Comparison of ENCODE assay signal across 1 cellular context in the genomic region with DNA sequence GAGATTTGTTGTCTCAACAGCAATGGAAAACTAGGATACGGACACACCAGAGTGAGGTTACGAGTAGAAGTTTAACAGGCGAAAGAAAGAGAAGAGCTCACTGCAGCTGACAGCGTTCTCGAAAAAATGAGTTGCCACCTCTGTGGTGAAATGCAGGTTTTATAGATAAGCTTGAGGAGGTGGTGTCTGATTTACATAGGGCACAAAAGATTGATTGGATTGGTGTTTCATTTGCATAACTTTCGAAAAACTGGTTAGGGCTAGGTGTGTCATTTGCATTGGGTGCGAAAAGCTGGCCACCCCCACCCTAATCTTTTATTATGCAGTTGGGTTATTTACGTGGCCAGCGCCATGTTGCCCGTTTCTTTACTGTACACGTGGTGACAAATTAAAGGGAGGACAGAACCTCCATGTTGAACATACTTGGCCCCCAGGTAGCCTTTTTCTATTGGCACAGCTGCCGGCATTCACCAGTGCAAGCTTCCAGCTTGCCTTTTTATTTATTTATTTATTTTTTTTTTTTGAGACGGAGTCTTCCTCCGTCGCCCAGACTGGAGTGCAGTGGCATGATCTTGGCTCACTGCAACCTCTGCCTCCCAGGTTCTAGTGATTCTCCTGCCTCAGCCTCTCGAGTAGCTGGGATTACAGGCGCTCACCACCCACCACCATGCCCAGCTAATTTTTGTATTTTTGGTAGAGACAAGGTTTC.
A peak's percentile ranks its signal among the peaks of the same experiment; 100 is the strongest.
TF ChIP-seq lines count a peak whose summit lies in the region.

No MANE protein-coding gene starts in this region.

TF ChIP-seq in K562, 482 proteins besides CTCF, POLR2A, EP300 and RAD21 (continues in another document):
- TF ChIP-seq LEF1 (IDR thresholded peaks at IDR 0.05) (no peak), FIP1L1 (IDR thresholded peaks at IDR 0.05; ENCODE audit: low read depth, low read length, poor library complexity, severe bottlenecking) (no peak), SAP30 (IDR thresholded peaks at IDR 0.05; ENCODE audit: borderline replicate concordance, insufficient read depth, low read depth, low read length, poor library complexity, severe bottlenecking) (no peak), ZNF589 (CRISPR knock-in tag; IDR thresholded peaks at IDR 0.05; ENCODE audit: low read depth) (peak; percentile 69; the same call in 1 of the 2 replicates), KLF10 (CRISPR knock-in tag; IDR thresholded peaks at IDR 0.05) (no peak), TOE1 (IDR thresholded peaks at IDR 0.05; ENCODE audit: borderline replicate concordance) (no peak), TOE1 (CRISPR knock-in tag; IDR thresholded peaks at IDR 0.05; ENCODE audit: borderline replicate concordance, low read depth) (no peak), NFE2 (IDR thresholded peaks at IDR 0.05; ENCODE audit: low read depth) (no peak), ZNF644 (tag; IDR thresholded peaks at IDR 0.05; ENCODE audit: low read depth) (no peak; the same call in none of the 2 replicates), RNF2 (IDR thresholded peaks at IDR 0.05) (0 out of 2 replicates have a peak, but pooled peaks have one; percentile 57), RBM39 (optimal IDR thresholded peaks at IDR 0.05; ENCODE audit: low read depth, low read length) (no peak), ZNF217 (CRISPR knock-in tag; IDR thresholded peaks at IDR 0.05) (no peak), FOXA3 (CRISPR knock-in tag; conservative IDR thresholded peaks at IDR 0.05 in 1 of 2, IDR thresholded peaks at IDR 0.05 in 1 of 2) (no peak), MECOM (CRISPR knock-in tag; IDR thresholded peaks at IDR 0.05) (no peak), STAG1 (CRISPR knock-in tag; IDR thresholded peaks at IDR 0.05; ENCODE audit: borderline replicate concordance) (no peak), MCM3 (IDR thresholded peaks at IDR 0.05) (no peak), ZFP1 (CRISPR knock-in tag; IDR thresholded peaks at IDR 0.05) (no peak), POLR3A (IDR thresholded peaks at IDR 0.05; ENCODE audit: borderline replicate concordance, extremely low read depth, insufficient read depth, insufficient read length) (no peak), HNRNPUL1 (IDR thresholded peaks at IDR 0.05; ENCODE audit: low read length) (no peak), ZNF165 (CRISPR knock-in tag; IDR thresholded peaks at IDR 0.05; ENCODE audit: borderline replicate concordance) (no peak), HNRNPK (IDR thresholded peaks at IDR 0.05; ENCODE audit: low read depth, low read length, poor library complexity, severe bottlenecking) (no peak), YBX1 (IDR thresholded peaks at IDR 0.05) (no peak), MXI1 (IDR thresholded peaks at IDR 0.05; ENCODE audit: low read depth, low read length) (no peak; the same call in 1 of the 2 replicates), HMG20B (CRISPR knock-in tag; IDR thresholded peaks at IDR 0.05) (no peak), SREBF2 (CRISPR knock-in tag; IDR thresholded peaks at IDR 0.05) (no peak), SNRNP70 (optimal IDR thresholded peaks at IDR 0.05; ENCODE audit: low read depth, low read length) (no peak), SRSF1 (IDR thresholded peaks at IDR 0.05; ENCODE audit: low read depth, low read length) (no peak), STAT5B (CRISPR knock-in tag; IDR thresholded peaks at IDR 0.05) (no peak), ZNF445 (CRISPR knock-in tag; IDR thresholded peaks at IDR 0.05; ENCODE audit: low read depth) (no peak), ZNF140 (CRISPR knock-in tag; IDR thresholded peaks at IDR 0.05) (no peak), MIER1 (IDR thresholded peaks at IDR 0.05; ENCODE audit: low read depth) (no peak), ZC3H11A (IDR thresholded peaks at IDR 0.05; ENCODE audit: low read depth, low read length) (no peak), ASH1L (IDR thresholded peaks at IDR 0.05; ENCODE audit: borderline replicate concordance, low read depth, partially characterized antibody) (no peak), SIRT6 (IDR thresholded peaks at IDR 0.05; ENCODE audit: low read depth, low read length) (no peak), GATAD2B (IDR thresholded peaks at IDR 0.05; ENCODE audit: borderline replicate concordance) (no peak), CBX3 (IDR thresholded peaks at IDR 0.05; ENCODE audit: borderline replicate concordance in 1 of 2, low read length in 2 of 2) (no peak)
- TF ChIP-seq, protein P1, sequence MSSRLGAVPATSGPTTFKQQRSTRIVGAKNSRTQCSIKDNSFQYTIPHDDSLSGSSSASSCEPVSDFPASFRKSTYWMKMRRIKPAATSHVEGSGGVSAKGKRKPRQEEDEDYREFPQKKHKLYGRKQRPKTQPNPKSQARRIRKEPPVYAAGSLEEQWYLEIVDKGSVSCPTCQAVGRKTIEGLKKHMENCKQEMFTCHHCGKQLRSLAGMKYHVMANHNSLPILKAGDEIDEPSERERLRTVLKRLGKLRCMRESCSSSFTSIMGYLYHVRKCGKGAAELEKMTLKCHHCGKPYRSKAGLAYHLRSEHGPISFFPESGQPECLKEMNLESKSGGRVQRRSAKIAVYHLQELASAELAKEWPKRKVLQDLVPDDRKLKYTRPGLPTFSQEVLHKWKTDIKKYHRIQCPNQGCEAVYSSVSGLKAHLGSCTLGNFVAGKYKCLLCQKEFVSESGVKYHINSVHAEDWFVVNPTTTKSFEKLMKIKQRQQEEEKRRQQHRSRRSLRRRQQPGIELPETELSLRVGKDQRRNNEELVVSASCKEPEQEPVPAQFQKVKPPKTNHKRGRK (tag; IDR thresholded peaks at IDR 0.05), result no peak
- TF ChIP-seq, protein P2, sequence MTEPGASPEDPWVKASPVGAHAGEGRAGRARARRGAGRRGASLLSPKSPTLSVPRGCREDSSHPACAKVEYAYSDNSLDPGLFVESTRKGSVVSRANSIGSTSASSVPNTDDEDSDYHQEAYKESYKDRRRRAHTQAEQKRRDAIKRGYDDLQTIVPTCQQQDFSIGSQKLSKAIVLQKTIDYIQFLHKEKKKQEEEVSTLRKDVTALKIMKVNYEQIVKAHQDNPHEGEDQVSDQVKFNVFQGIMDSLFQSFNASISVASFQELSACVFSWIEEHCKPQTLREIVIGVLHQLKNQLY (CRISPR knock-in tag; conservative IDR thresholded peaks at IDR 0.05), result no peak
- TF ChIP-seq, protein P3, sequence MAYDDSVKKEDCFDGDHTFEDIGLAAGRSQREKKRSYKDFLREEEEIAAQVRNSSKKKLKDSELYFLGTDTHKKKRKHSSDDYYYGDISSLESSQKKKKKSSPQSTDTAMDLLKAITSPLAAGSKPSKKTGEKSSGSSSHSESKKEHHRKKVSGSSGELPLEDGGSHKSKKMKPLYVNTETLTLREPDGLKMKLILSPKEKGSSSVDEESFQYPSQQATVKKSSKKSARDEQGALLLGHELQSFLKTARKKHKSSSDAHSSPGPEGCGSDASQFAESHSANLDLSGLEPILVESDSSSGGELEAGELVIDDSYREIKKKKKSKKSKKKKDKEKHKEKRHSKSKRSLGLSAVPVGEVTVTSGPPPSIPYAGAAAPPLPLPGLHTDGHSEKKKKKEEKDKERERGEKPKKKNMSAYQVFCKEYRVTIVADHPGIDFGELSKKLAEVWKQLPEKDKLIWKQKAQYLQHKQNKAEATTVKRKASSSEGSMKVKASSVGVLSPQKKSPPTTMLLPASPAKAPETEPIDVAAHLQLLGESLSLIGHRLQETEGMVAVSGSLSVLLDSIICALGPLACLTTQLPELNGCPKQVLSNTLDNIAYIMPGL (CRISPR knock-in tag; IDR thresholded peaks at IDR 0.05), result no peak
- TF ChIP-seq, protein P4, sequence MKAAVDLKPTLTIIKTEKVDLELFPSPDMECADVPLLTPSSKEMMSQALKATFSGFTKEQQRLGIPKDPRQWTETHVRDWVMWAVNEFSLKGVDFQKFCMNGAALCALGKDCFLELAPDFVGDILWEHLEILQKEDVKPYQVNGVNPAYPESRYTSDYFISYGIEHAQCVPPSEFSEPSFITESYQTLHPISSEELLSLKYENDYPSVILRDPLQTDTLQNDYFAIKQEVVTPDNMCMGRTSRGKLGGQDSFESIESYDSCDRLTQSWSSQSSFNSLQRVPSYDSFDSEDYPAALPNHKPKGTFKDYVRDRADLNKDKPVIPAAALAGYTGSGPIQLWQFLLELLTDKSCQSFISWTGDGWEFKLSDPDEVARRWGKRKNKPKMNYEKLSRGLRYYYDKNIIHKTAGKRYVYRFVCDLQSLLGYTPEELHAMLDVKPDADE (conservative IDR thresholded peaks at IDR 0.05; ENCODE audit: control insufficient read depth, low read depth, low read length), result no peak
- TF ChIP-seq, protein P5, sequence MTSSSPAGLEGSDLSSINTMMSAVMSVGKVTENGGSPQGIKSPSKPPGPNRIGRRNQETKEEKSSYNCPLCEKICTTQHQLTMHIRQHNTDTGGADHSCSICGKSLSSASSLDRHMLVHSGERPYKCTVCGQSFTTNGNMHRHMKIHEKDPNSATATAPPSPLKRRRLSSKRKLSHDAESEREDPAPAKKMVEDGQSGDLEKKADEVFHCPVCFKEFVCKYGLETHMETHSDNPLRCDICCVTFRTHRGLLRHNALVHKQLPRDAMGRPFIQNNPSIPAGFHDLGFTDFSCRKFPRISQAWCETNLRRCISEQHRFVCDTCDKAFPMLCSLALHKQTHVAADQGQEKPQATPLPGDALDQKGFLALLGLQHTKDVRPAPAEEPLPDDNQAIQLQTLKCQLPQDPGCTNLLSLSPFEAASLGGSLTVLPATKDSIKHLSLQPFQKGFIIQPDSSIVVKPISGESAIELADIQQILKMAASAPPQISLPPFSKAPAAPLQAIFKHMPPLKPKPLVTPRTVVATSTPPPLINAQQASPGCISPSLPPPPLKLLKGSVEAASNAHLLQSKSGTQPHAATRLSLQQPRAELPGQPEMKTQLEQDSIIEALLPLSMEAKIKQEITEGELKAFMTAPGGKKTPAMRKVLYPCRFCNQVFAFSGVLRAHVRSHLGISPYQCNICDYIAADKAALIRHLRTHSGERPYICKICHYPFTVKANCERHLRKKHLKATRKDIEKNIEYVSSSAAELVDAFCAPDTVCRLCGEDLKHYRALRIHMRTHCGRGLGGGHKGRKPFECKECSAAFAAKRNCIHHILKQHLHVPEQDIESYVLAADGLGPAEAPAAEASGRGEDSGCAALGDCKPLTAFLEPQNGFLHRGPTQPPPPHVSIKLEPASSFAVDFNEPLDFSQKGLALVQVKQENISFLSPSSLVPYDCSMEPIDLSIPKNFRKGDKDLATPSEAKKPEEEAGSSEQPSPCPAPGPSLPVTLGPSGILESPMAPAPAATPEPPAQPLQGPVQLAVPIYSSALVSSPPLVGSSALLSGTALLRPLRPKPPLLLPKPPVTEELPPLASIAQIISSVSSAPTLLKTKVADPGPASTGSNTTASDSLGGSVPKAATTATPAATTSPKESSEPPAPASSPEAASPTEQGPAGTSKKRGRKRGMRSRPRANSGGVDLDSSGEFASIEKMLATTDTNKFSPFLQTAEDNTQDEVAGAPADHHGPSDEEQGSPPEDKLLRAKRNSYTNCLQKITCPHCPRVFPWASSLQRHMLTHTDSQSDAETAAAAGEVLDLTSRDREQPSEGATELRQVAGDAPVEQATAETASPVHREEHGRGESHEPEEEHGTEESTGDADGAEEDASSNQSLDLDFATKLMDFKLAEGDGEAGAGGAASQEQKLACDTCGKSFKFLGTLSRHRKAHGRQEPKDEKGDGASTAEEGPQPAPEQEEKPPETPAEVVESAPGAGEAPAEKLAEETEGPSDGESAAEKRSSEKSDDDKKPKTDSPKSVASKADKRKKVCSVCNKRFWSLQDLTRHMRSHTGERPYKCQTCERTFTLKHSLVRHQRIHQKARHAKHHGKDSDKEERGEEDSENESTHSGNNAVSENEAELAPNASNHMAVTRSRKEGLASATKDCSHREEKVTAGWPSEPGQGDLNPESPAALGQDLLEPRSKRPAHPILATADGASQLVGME (CRISPR knock-in tag; IDR thresholded peaks at IDR 0.05), result no peak
- TF ChIP-seq, protein P6, sequence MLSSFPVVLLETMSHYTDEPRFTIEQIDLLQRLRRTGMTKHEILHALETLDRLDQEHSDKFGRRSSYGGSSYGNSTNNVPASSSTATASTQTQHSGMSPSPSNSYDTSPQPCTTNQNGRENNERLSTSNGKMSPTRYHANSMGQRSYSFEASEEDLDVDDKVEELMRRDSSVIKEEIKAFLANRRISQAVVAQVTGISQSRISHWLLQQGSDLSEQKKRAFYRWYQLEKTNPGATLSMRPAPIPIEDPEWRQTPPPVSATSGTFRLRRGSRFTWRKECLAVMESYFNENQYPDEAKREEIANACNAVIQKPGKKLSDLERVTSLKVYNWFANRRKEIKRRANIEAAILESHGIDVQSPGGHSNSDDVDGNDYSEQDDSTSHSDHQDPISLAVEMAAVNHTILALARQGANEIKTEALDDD (IDR thresholded peaks at IDR 0.05), result peak; percentile 21; the same call in 1 of the 2 replicates
- TF ChIP-seq, protein P7, sequence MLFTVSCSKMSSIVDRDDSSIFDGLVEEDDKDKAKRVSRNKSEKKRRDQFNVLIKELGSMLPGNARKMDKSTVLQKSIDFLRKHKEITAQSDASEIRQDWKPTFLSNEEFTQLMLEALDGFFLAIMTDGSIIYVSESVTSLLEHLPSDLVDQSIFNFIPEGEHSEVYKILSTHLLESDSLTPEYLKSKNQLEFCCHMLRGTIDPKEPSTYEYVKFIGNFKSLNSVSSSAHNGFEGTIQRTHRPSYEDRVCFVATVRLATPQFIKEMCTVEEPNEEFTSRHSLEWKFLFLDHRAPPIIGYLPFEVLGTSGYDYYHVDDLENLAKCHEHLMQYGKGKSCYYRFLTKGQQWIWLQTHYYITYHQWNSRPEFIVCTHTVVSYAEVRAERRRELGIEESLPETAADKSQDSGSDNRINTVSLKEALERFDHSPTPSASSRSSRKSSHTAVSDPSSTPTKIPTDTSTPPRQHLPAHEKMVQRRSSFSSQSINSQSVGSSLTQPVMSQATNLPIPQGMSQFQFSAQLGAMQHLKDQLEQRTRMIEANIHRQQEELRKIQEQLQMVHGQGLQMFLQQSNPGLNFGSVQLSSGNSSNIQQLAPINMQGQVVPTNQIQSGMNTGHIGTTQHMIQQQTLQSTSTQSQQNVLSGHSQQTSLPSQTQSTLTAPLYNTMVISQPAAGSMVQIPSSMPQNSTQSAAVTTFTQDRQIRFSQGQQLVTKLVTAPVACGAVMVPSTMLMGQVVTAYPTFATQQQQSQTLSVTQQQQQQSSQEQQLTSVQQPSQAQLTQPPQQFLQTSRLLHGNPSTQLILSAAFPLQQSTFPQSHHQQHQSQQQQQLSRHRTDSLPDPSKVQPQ (CRISPR knock-in tag; IDR thresholded peaks at IDR 0.05; ENCODE audit: borderline replicate concordance), result no peak
- TF ChIP-seq, protein P8, sequence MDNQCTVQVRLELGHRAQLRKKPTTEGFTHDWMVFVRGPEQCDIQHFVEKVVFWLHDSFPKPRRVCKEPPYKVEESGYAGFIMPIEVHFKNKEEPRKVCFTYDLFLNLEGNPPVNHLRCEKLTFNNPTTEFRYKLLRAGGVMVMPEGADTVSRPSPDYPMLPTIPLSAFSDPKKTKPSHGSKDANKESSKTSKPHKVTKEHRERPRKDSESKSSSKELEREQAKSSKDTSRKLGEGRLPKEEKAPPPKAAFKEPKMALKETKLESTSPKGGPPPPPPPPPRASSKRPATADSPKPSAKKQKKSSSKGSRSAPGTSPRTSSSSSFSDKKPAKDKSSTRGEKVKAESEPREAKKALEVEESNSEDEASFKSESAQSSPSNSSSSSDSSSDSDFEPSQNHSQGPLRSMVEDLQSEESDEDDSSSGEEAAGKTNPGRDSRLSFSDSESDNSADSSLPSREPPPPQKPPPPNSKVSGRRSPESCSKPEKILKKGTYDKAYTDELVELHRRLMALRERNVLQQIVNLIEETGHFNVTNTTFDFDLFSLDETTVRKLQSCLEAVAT (IDR thresholded peaks at IDR 0.05), result peak; percentile 77 to 84; a peak in 3 of 4 replicates
